8 cellular contexts compared by ENCODE assay signal in the genomic region with DNA sequence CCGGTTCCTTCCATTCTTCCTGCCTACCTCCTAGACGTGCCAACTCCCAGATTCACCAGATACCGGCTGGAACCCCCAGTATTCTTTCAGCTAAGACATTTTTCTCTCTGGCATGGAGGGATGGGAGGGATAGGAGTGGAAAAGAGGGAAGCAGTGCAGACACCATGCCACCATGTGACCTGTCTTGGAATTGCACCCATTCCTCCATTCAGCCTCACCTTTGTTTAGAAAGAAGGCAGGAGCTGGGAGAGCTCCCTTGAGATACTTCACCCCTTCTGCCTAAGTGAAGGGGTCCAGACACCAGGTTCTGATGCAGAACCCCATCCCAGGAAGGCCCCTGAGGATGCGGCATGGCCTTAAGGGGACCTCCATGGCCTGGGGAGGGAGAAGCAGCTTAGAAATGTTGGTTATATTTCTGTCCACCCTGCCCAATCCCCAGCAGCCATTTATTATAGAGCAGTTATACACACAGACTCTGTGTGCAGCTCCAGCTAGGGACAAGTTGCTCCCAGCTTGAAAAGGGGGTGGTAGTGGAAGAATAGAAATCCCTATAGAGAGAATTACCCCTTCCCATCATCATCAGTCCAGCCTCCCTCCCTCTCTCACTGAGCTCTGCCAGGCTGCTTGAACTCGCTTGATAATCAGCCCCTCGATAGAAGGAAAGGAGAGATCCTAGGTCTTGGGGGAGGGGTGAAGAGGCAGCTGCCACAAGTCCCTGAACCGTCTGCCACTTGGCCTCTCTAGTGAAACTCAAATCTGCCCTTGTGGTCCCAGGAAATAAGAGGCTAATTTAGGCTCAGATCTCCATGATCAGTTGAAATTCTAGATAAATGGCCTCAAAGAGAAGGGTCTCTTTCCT. TPM values are rescaled to one million over a fixed set of nuclear protein-coding genes. Genes with fewer than 3 reads are reported as not detected.
A peak's percentile ranks its signal among the peaks of the same experiment; 100 is the strongest.
DNase-seq lines count a peak whose midpoint lies in the region; ATAC-seq, FAIRE-seq and TF ChIP-seq lines count a peak whose summit lies in the region.

No MANE protein-coding gene starts in this region.

- H3K27me3 ChIP-seq in mammary epithelial cell (ENCODE audit: insufficient read depth, low read length) (no peaks in the 10 kb centered on the region), right lobe of liver (no peaks in the 10 kb centered on the region), upper lobe of right lung (no peaks in the 10 kb centered on the region)

- no peak overlapping the region for H3K4me2 ChIP-seq in mammary epithelial cell (ENCODE audit: insufficient read depth, low read depth, low read length)

- H4K20me1 ChIP-seq in mammary epithelial cell (ENCODE audit: insufficient read depth, low read length) = no peaks in the 10 kb centered on the region

- dilution Hi-C loops in mammary epithelial cell (cut with HindIII; ENCODE audit: low sequenced_read_pairs) = no loop called here

- H3K79me2 ChIP-seq in mammary epithelial cell (ENCODE audit: insufficient read depth, low read length) = no peaks in the 10 kb centered on the region

- BruUV-seq in mammary epithelial cell (replicated peaks; lab: Mats Ljungman, UMichigan) = no TSS peak

- in situ Hi-C loops in mammary epithelial cell (cut with MboI; ENCODE audit: low sequenced_read_pairs in 2 of 2) = no loop called here

- 51% methylated on average over 7 of the region's 7 CpGs for WGBS in mammary epithelial cell (ENCODE audit: low coverage, missing lambda C conversion rate)
- WGBS in right lobe of liver (ENCODE audit: insufficient coverage, low coverage, low lambda C conversion rate, missing lambda C conversion rate) = 62% methylated on average over 5 of the region's 7 CpGs

- FAIRE-seq in G401.6 (lab: Jason Lieb, UNC) = peak; percentile 50

- DNase-seq in NCI-H2196 treated with DMSO at 0.1 percent for 48 hours (lab: John Stamatoyannopoulos, UW; ENCODE audit: unreplicated experiment) (peak; percentile 12), mammary epithelial cell (peak; percentile 43), right lobe of liver (peak in 1 of 3 donors; percentile 29), upper lobe of right lung (no peak)

- no peak for TF ChIP-seq POLR2A in right lobe of liver (IDR thresholded peaks at IDR 0.05)

- ATAC-seq in right lobe of liver (peak in 2 of 4 donors; percentile 3 to 31), upper lobe of right lung (peak; percentile 10), GM18520 (IDR thresholded peaks at IDR 0.05; ENCODE audit: unreplicated experiment) (no peak), HG03045 (IDR thresholded peaks at IDR 0.05; ENCODE audit: unreplicated experiment) (no peak)

- peaks cover 4% of the 10 kb centered on the region for H3K36me3 ChIP-seq in mammary epithelial cell (ENCODE audit: insufficient read depth, low read length)
- H3K36me3 ChIP-seq in right lobe of liver = no peaks in the 10 kb centered on the region
- peaks cover 7% of the 10 kb centered on the region for H3K36me3 ChIP-seq in upper lobe of right lung

- H3K27ac ChIP-seq in 22Rv1 (peak overlapping the region; percentile 36), mammary epithelial cell (ENCODE audit: insufficient read depth, low read depth, low read length) (peak overlapping the region; percentile 19), right lobe of liver (peak overlapping the region in 1 of 3 donors; percentile 57), upper lobe of right lung (peak overlapping the region; percentile 73)

- H3K9ac ChIP-seq in mammary epithelial cell (ENCODE audit: insufficient read depth, low read length) = no peak overlapping the region

- H3K4me3 ChIP-seq in mammary epithelial cell (replicated peaks in 1 of 3; ENCODE audit: insufficient read depth in 1 of 3, low read depth in 2 of 3, low read length in 3 of 3) (no peak overlapping the region), right lobe of liver (no peak overlapping the region), upper lobe of right lung (no peak overlapping the region)

- intact Hi-C loops in mammary epithelial cell (cut with micrococcal nuclease) = loop anchor here (1.0 to 5.0 kb wide), 7 partner anchors 78 to 483 kb away; partner anchors contain the start of genes PIGO and VCP
- intact Hi-C loops in right lobe of liver (cut with DNase I) = no loop called here
- intact Hi-C loops in upper lobe of right lung (cut with DNase I) = no loop called here

- H3K4me1 ChIP-seq in mammary epithelial cell (ENCODE audit: insufficient read depth, low read length) (peaks cover 36% of the 10 kb centered on the region), right lobe of liver (peaks cover 0 to 21% (median 9%) of the 10 kb centered on the region in 4 donors), upper lobe of right lung (peaks cover 30% of the 10 kb centered on the region)

- no peak overlapping the region for H2AFZ ChIP-seq in mammary epithelial cell (ENCODE audit: low read depth, low read length)

- CTCF ChIA-PET in mammary epithelial cell (lab: Charles Lee; ENCODE audit: low non-redundant PET) = interaction anchor here (0.5 to 1.2 kb wide), 9 partner anchors 57 to 1181 kb away, joined by 3 to 24 read pairs (median 5); partner anchors contain the start of gene VCP

- TF ChIP-seq CTCF in 22Rv1 (IDR thresholded peaks at IDR 0.05) = peak; percentile 81
- peak; percentile 82 for TF ChIP-seq CTCF in mammary epithelial cell (conservative IDR thresholded peaks at IDR 0.05 in 1 of 2, IDR thresholded peaks at IDR 0.05 in 1 of 2; ENCODE audit: extremely low read depth in 1 of 2, insufficient read depth in 1 of 2, low read depth in 1 of 2, low read length in 2 of 2)
- TF ChIP-seq CTCF in right lobe of liver (IDR thresholded peaks at IDR 0.05) = peak; percentile 22 to 48 (median 38)
- TF ChIP-seq CTCF in upper lobe of right lung (IDR thresholded peaks at IDR 0.05) = peak; percentile 56

- H3K9me3 ChIP-seq in mammary epithelial cell (replicated peaks; ENCODE audit: insufficient read depth, low read length) = no peaks in the 10 kb centered on the region
- H3K9me3 ChIP-seq in right lobe of liver = no peaks in the 10 kb centered on the region
- no peaks in the 10 kb centered on the region for H3K9me3 ChIP-seq in upper lobe of right lung

RNA-seq across cellular contexts. Expression of gene DNAJB5, which starts 5.1 kb away (rescaled TPM):
- total RNA-seq in mammary epithelial cell (10 to 100 TPM in 1 of 2 donors, 1 to 10 TPM in 1; 8.4 to 10.0 TPM), right lobe of liver (1 to 10 TPM; 1.1 to 3.5 (median 1.7) TPM), upper lobe of right lung (8.3 TPM)
- 3.4 TPM for polyA plus RNA-seq in mammary epithelial cell
- polyA minus RNA-seq in mammary epithelial cell = 3.9 TPM

RNA-seq across cellular contexts. Expression of gene PHF24, which starts 36.6 kb away (rescaled TPM):
- total RNA-seq in mammary epithelial cell = under 1 TPM; under 0.01 to 0.24 TPM
- polyA plus RNA-seq in mammary epithelial cell = 0.07 TPM
- polyA minus RNA-seq in mammary epithelial cell = not detected
- under 1 TPM in 2 of 6 experiments, not detected in 4; 0.04 to 0.06 TPM for total RNA-seq in right lobe of liver
- 0.23 TPM for total RNA-seq in upper lobe of right lung
